21 cellular contexts compared by ENCODE assay signal in genomic region chr7:123752534-123752933, GRCh38. TPM values are rescaled to one million over a fixed set of nuclear protein-coding genes. Genes with fewer than 3 reads are reported as not detected.
DNase-seq lines count a peak whose midpoint lies in the region; ATAC-seq, FAIRE-seq and TF ChIP-seq lines count a peak whose summit lies in the region.
"Had no signal": no experiment of that assay in that cellular context is flagged by ENCODE, and none has a peak within 500 bp of the region (broad histone marks: within the 10 kb centered on the region; RNA-seq: fewer than 3 reads in every experiment).

No MANE protein-coding gene starts in this region.

- no peak for TF ChIP-seq EP300 in K562 (IDR thresholded peaks at IDR 0.05; ENCODE audit: low read length)

- peaks cover 31% of the 10 kb centered on the region for H3K4me1 Mint-ChIP-seq in nephron progenitor cell
- peaks cover 11 to 17% of the 10 kb centered on the region in 2 donors for H3K4me1 Mint-ChIP-seq in effector memory CD8-positive, alpha-beta T cell (ENCODE audit: low read depth in 2 of 2)

- H3K36me3 Mint-ChIP-seq in nephron progenitor cell (ENCODE audit: low read depth) = no peaks in the 10 kb centered on the region
- peaks cover 20% of the 10 kb centered on the region for H3K36me3 Mint-ChIP-seq in effector memory CD8-positive, alpha-beta T cell (ENCODE audit: insufficient read depth)

- POLR2A ChIA-PET in K562 (lab: Yijun Ruan, JAX) = interaction anchor here (1.4 kb wide), 1 partner anchor 10 kb away, joined by 3 read pairs; no protein-coding TSS in a partner anchor

- peak; percentile 35 for DNase-seq in DMS 273 (lab: John Stamatoyannopoulos, UW; ENCODE audit: unreplicated experiment)
- no peak for DNase-seq in DMS 273 treated with DMSO at 0.1 percent for 48 hours (lab: John Stamatoyannopoulos, UW)
- DNase-seq in HAP-1 (ENCODE audit: low spot score in 2 of 2) = peak; percentile 59 to 90
- no peak for DNase-seq in K562 (ENCODE audit: extremely low read depth in 1 of 4, low spot score in 3 of 4)
- DNase-seq in nephron progenitor cell = no peak
- no peak for DNase-seq in heart right ventricle
- no peak for DNase-seq in HuH-7 (ENCODE audit: low spot score)
- no peak for DNase-seq in effector memory CD8-positive, alpha-beta T cell
- DNase-seq: Calu3; CD4-positive, alpha-beta memory T cell; DMS79 treated with DMSO at 0.1 percent for 48 hours; NCI-H1092 treated with DMSO at 0.1 percent for 48 hours; NCI-H1694 treated with DMSO at 0.1 percent for 48 hours; NCI-H2171 treated with DMSO at 0.1 percent for 48 hours; NCI-H446 treated with DMSO at 0.1 percent for 48 hours; NCI-H748 treated with DMSO at 0.1 percent for 48 hours; Peyer's patch; SHP77 had no signal

- TF ChIP-seq CTCF in K562 (IDR thresholded peaks at IDR 0.05 in 2 of 3, conservative IDR thresholded peaks at IDR 0.05 in 1 of 3; ENCODE audit: insufficient read depth in 2 of 3, low read depth in 1 of 3, low read length in 3 of 3) = no peak
- no peak for TF ChIP-seq CTCF in nephron progenitor cell (IDR thresholded peaks at IDR 0.05)
- no peak for TF ChIP-seq CTCF in heart right ventricle (IDR thresholded peaks at IDR 0.05)

- no peak overlapping the region for H2AFZ ChIP-seq in K562 (ENCODE audit: low read depth, low read length)

- no peak for TF ChIP-seq POLR2A in K562 (conservative IDR thresholded peaks at IDR 0.05)

- H3K4me2 ChIP-seq in K562 (ENCODE audit: insufficient read depth, low read length) = peak overlapping the region; percentile 29
- H3K4me2 ChIP-seq: KMS-11 had no signal

- H4K20me1 ChIP-seq in K562 (replicated peaks; ENCODE audit: control insufficient read depth, insufficient read depth, low read length) = peaks cover 6% of the 10 kb centered on the region

- H3K79me2 ChIP-seq in K562 (ENCODE audit: control insufficient read depth, insufficient read depth, low read length) = peaks cover 51% of the 10 kb centered on the region

- H3K27ac ChIP-seq in K562 (ENCODE audit: extremely low read depth, low read depth, low read length) (no peak overlapping the region), heart right ventricle (no peak overlapping the region)
- H3K27ac ChIP-seq: 22Rv1, KMS-11, Peyer's patch had no signal

- peak overlapping the region; percentile 46 for H3K4me3 Mint-ChIP-seq in nephron progenitor cell
- H3K4me3 Mint-ChIP-seq in effector memory CD8-positive, alpha-beta T cell = no peak overlapping the region
- H3K4me3 Mint-ChIP-seq: B cell; CD4-positive, alpha-beta memory T cell had no signal

- peaks cover 29% of the 10 kb centered on the region for H3K4me1 ChIP-seq in HAP-1
- peaks cover 5 to 15% of the 10 kb centered on the region in 2 experiments; a peak in 4 of 5 replicates for H3K4me1 ChIP-seq in K562 (replicated peaks in 1 of 2; ENCODE audit: control insufficient read depth in 2 of 2, insufficient read depth in 2 of 2, low read length in 2 of 2)
- peaks cover 0 to 37% (median 23%) of the 10 kb centered on the region in 9 donors for H3K4me1 ChIP-seq in heart right ventricle

- 36% methylated on average over 3 of the region's 3 CpGs for WGBS in K562 (ENCODE audit: insufficient coverage, low coverage, missing lambda C conversion rate)
- 83 to 84% methylated on average over 3 of the region's 3 CpGs for WGBS in heart right ventricle, 2 donors

- peak overlapping the region; percentile 80 for H3K4me3 ChIP-seq in HAP-1
- H3K4me3 ChIP-seq in K562 = no peak overlapping the region
- no peak overlapping the region for H3K4me3 ChIP-seq in heart right ventricle
- H3K4me3 ChIP-seq: Peyer's patch had no signal

- no peak overlapping the region for H3K27ac Mint-ChIP-seq in nephron progenitor cell
- no peak overlapping the region for H3K27ac Mint-ChIP-seq in effector memory CD8-positive, alpha-beta T cell
- H3K27ac Mint-ChIP-seq: B cell had no signal

- H3K36me3 ChIP-seq in HAP-1 (replicated peaks) (no peaks in the 10 kb centered on the region), K562 (ENCODE audit: control insufficient read depth, insufficient read depth, low read length) (peaks cover 3% of the 10 kb centered on the region; the same call in 1 of the 3 replicates), heart right ventricle (no peaks in the 10 kb centered on the region)
- H3K36me3 ChIP-seq: Peyer's patch had no signal

- intact Hi-C loops in K562 (cut with micrococcal nuclease) (no loop called here), heart right ventricle (cut with DNase I) (no loop called here)

- no peaks in the 10 kb centered on the region for H3K9me3 ChIP-seq in HAP-1
- H3K9me3 ChIP-seq in K562 (replicated peaks; ENCODE audit: control insufficient read depth, insufficient read depth, low read depth, low read length) = no peaks in the 10 kb centered on the region
- H3K9me3 ChIP-seq in heart right ventricle = no peaks in the 10 kb centered on the region
- H3K9me3 ChIP-seq: Peyer's patch had no signal

- H3K9me3 Mint-ChIP-seq in nephron progenitor cell = no peaks in the 10 kb centered on the region
- no peaks in the 10 kb centered on the region for H3K9me3 Mint-ChIP-seq in effector memory CD8-positive, alpha-beta T cell
- H3K9me3 Mint-ChIP-seq: CD4-positive, alpha-beta memory T cell had no signal

- no peaks in the 10 kb centered on the region for H3K27me3 Mint-ChIP-seq in nephron progenitor cell (ENCODE audit: low read depth, poor library complexity)
- H3K27me3 Mint-ChIP-seq in effector memory CD8-positive, alpha-beta T cell = no peaks in the 10 kb centered on the region
- H3K27me3 Mint-ChIP-seq: B cell; CD4-positive, alpha-beta memory T cell had no signal

- in situ Hi-C loops in HAP-1 (cut with MboI; ENCODE audit: low sequenced_read_pairs) = no loop called here
- in situ Hi-C loops in K562 (cut with MboI) = no loop called here

- peak overlapping the region in 1 of 2 experiments; percentile 94; a peak in 1 of 4 replicates for H3K9ac ChIP-seq in K562 (ENCODE audit: insufficient read depth in 1 of 2, low read depth in 2 of 2, low read length in 2 of 2)
- H3K9ac ChIP-seq: KMS-11 had no signal

- no TSS peak for BruUV-seq in K562 (replicated peaks; lab: Mats Ljungman, UMichigan)

- no peaks in the 10 kb centered on the region for H3K27me3 ChIP-seq in HAP-1 (ENCODE audit: low read depth)
- H3K27me3 ChIP-seq in K562 (ENCODE audit: control insufficient read depth in 2 of 2, insufficient read depth in 2 of 2, low read length in 2 of 2) = no peaks in the 10 kb centered on the region
- no peaks in the 10 kb centered on the region for H3K27me3 ChIP-seq in heart right ventricle
- H3K27me3 ChIP-seq: Peyer's patch had no signal

- ATAC-seq in K562 (no peak), heart right ventricle (no peak)
- ATAC-seq in effector memory CD8-positive, alpha-beta T cell (replicated peaks) = no peak

- TF ChIP-seq RAD21 in K562 (CRISPR knock-in tag; conservative IDR thresholded peaks at IDR 0.05 in 1 of 2, IDR thresholded peaks at IDR 0.05 in 1 of 2) = no peak

- CTCF ChIA-PET in K562 (lab: Yijun Ruan, JAX; ENCODE audit: low intra/inter-chr PET ratio) = no interaction called here

- no peaks in the 10 kb centered on the region for H3K9me1 ChIP-seq in K562 (ENCODE audit: control insufficient read depth, insufficient read depth, low read length)

- FAIRE-seq in K562 (lab: Jason Lieb, UNC) = no peak

TF ChIP-seq in K562, 482 proteins besides CTCF, POLR2A, EP300 and RAD21:
- no peak for TF ChIP-seq CGGBP1 (CRISPR knock-in tag; IDR thresholded peaks at IDR 0.05)
- peak; percentile 49 to 50; a peak in 2 of 4 replicates for TF ChIP-seq KDM1A (IDR thresholded peaks at IDR 0.05)

RNA-seq across cellular contexts. Expression of gene WASL, which starts 3.7 kb away (rescaled TPM):
- total RNA-seq in K562 (2011; cell fraction: chromatin; rRNA removed; ENCODE audit: low replicate concordance) = 10.9 and 28.5 TPM in 2 replicates
- 10.0 and 12.2 TPM in 2 replicates for total RNA-seq in K562 (2011; cell fraction: nucleolus; rRNA removed)
- 19.1 and 41.4 TPM in 2 replicates for total RNA-seq in K562 (2011; cell fraction: nucleoplasm; rRNA removed)
- total RNA-seq in K562 (2014; rRNA removed) (4.1 and 5.9 TPM in 2 replicates), K562 (2014; rRNA removed; fragmentation: Illumina TruSeq; extraction: Trizol) (9.6 and 9.9 TPM in 2 replicates), K562 (2015; rRNA removed; fragmentation: Illumina TruSeq; extraction: Trizol) (8.5 and 8.7 TPM in 2 replicates), K562 (2021) (12.9 and 13.9 TPM in 2 replicates), heart right ventricle (10 to 100 TPM; 21.6 to 30.0 (median 25.2) TPM)
- polyA plus RNA-seq in K562 (2011; rRNA removed) (5.6 and 8.3 TPM in 2 replicates), K562 (2014; fragmentation: Illumina TruSeq; extraction: Trizol) (10.2 and 10.9 TPM in 2 replicates), K562 (2014; fragmentation: Nextera tagmentation; extraction: Ambion mirVana) (1 to 10 TPM; 3.2 to 4.4 TPM), K562 (2014; rRNA removed) (6.6 and 8.1 TPM in 2 replicates), heart right ventricle (10 to 100 TPM; 10.7 to 15.0 TPM)
- 2.0 and 2.8 TPM in 2 replicates for polyA plus RNA-seq in K562 (2011; cell fraction: cytosol; rRNA removed)
- 10.4 and 11.6 TPM in 2 replicates for polyA plus RNA-seq in K562 (2011; cell fraction: nucleus; rRNA removed)
- 8.4 and 12.5 TPM in 2 replicates for polyA plus RNA-seq in K562 (2012)
- polyA minus RNA-seq in K562 (2011; rRNA and poly(A)+ RNA removed) = 7.6 and 9.3 TPM in 2 replicates
- polyA minus RNA-seq in K562 (2011; cell fraction: cytosol; rRNA and poly(A)+ RNA removed) = 4.5 and 6.2 TPM in 2 replicates
- polyA minus RNA-seq in K562 (2011; cell fraction: nucleus; rRNA and poly(A)+ RNA removed) = 29.4 and 36.2 TPM in 2 replicates

Comparison
In these comparisons a context has a peak if more than half of its experiments do, and no peak if none do; other contexts are left out.
1. DNase-seq: peak in DMS 273 (single experiment) and HAP-1 (2 of 2); none in DMS 273 treated with DMSO at 0.1 percent for 48 hours (single experiment), K562 (0 of 4), nephron progenitor cell (single experiment), heart right ventricle (0 of 2), HuH-7 (single experiment) and effector memory CD8-positive, alpha-beta T cell (0 of 3).